14 cellular contexts compared by ENCODE assay signal in genomic region chr7:49564379-49564714, GRCh38.
DNase-seq lines count a peak whose midpoint lies in the region; ATAC-seq lines count a peak whose summit lies in the region.
"Had no signal": no experiment of that assay in that cellular context is flagged by ENCODE, and none has a peak within 500 bp of the region (broad histone marks: within the 10 kb centered on the region; RNA-seq: fewer than 3 reads in every experiment).

No MANE protein-coding gene starts in this region.

- peak; percentile 99 for ATAC-seq in GM18517 (IDR thresholded peaks at IDR 0.05; ENCODE audit: unreplicated experiment)
- ATAC-seq in GM21367 (IDR thresholded peaks at IDR 0.05; ENCODE audit: unreplicated experiment): peak; percentile 68
- ATAC-seq in HG02885 (IDR thresholded peaks at IDR 0.05; ENCODE audit: poor library complexity, unreplicated experiment): peak; percentile 97
- ATAC-seq in HG03521 (IDR thresholded peaks at IDR 0.05; ENCODE audit: unreplicated experiment): peak; percentile 92

- no peak for DNase-seq in NCI-H2107 treated with DMSO at 0.1 percent for 48 hours (lab: John Stamatoyannopoulos, UW; ENCODE audit: unreplicated experiment)
- no peak for DNase-seq in GDM1 (lab: John Stamatoyannopoulos, UW)
- no peak for DNase-seq in hippocampal formation (lab: John Stamatoyannopoulos, UW)
- no peak for DNase-seq in NCI-H526 treated with DMSO at 0.1 percent for 48 hours (lab: John Stamatoyannopoulos, UW)
- DNase-seq: activated CD4-positive, alpha-beta T cell treated with anti-CD3 and anti-CD28 coated beads for 4 hours; AML-193; mesendoderm; NCI-H1105 treated with DMSO at 0.1 percent for 48 hours; nucleus accumbens; T-helper 1 cell had no signal
